In the genomic region with DNA sequence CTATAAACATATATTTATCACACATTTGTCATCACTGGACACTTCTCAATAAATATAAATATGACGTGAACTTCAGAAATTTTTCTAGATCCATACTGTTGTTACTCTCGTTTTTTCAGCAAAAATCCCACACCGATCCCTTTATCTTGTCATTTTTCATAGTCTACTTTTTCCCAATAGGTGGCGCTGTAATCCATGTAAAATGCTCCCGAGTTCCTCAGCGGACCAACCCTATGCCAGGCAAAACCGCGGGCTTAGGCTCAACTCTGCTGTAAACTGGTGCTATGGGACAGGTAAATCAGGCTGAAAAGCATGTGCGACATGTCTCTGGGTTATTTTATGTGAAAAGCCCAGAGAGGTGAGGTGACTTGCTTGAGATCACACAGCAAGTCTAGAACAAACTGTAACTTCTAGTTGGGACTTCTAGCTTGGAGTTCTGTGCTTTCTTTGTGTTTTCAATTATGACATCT, we compare ENCODE assay signal across 8 cellular contexts.
DNase-seq lines count a peak whose midpoint lies in the region; ATAC-seq and TF ChIP-seq lines count a peak whose summit lies in the region.

No MANE protein-coding gene starts in this region.

- H3K4me1 Mint-ChIP-seq in activated CD8-positive, alpha-beta T cell treated with anti-CD3 and anti-CD28 coated beads, Interleukin-2, amount 10 ng/mL, durations not matched to agents 7 days and 5 days (ENCODE audit: low read depth): no peaks in the 10 kb centered on the region

- no peaks in the 10 kb centered on the region for H3K9me3 Mint-ChIP-seq in activated CD8-positive, alpha-beta T cell treated with anti-CD3 and anti-CD28 coated beads, Interleukin-2, amount 10 ng/mL, durations not matched to agents 7 days and 5 days (ENCODE audit: insufficient read depth)

- ATAC-seq in HG03025 (IDR thresholded peaks at IDR 0.05; ENCODE audit: low FRiP score, unreplicated experiment): peak; percentile 77
- ATAC-seq in activated CD8-positive, alpha-beta T cell treated with anti-CD3 and anti-CD28 coated beads, Interleukin-2, amount 10 ng/mL, durations not matched to agents 7 days and 5 days: no peak
- ATAC-seq in GM19035 (IDR thresholded peaks at IDR 0.05; ENCODE audit: unreplicated experiment): no peak

- H3K4me3 ChIP-seq in GM12875 (ENCODE audit: low read depth, low read length): no peak overlapping the region
- no peak overlapping the region for H3K4me3 ChIP-seq in cardiac muscle cell

- no peaks in the 10 kb centered on the region for H3K9me3 ChIP-seq in cardiac muscle cell (ENCODE audit: low read depth)

- peaks cover 40% of the 10 kb centered on the region for H3K4me1 ChIP-seq in cardiac muscle cell (ENCODE audit: low read depth)

- CTCF ChIA-PET in activated CD8-positive, alpha-beta T cell treated with anti-CD3 and anti-CD28 coated beads, Interleukin-2, amount 10 ng/mL, durations not matched to agents 7 days and 5 days (lab: Charles Lee): interaction anchor here (1.0 to 1.2 kb wide), 3 partner anchors 175 to 467 kb away, joined by 3 to 4 read pairs (median 3); partner anchors contain the start of gene SCN3A

- H3K36me3 ChIP-seq in cardiac muscle cell: no peaks in the 10 kb centered on the region

- intact Hi-C loops in posterior cingulate gyrus (cut with DNase I): loop anchor here (5.0 to 10.0 kb wide), 2 partner anchors 107 to 180 kb away; partner anchors contain the start of gene COBLL1

- H3K27ac Mint-ChIP-seq in activated CD8-positive, alpha-beta T cell treated with anti-CD3 and anti-CD28 coated beads, Interleukin-2, amount 10 ng/mL, durations not matched to agents 7 days and 5 days: no peak overlapping the region

- TF ChIP-seq CTCF in GM12875 (IDR thresholded peaks at IDR 0.05; ENCODE audit: borderline replicate concordance, insufficient read depth, low read depth, low read length) (peak; percentile 54), cardiac muscle cell (IDR thresholded peaks at IDR 0.05; ENCODE audit: low read depth, low read length) (peak; percentile 68)

- POLR2A ChIA-PET in activated CD8-positive, alpha-beta T cell treated with anti-CD3 and anti-CD28 coated beads, Interleukin-2, amount 10 ng/mL, durations not matched to agents 7 days and 5 days (lab: Charles Lee): no interaction called here

- no peaks in the 10 kb centered on the region for H3K27me3 ChIP-seq in cardiac muscle cell

- peaks cover 2% of the 10 kb centered on the region for H3K27me3 Mint-ChIP-seq in activated CD8-positive, alpha-beta T cell treated with anti-CD3 and anti-CD28 coated beads, Interleukin-2, amount 10 ng/mL, durations not matched to agents 7 days and 5 days (ENCODE audit: low read depth)

- no peak overlapping the region for H3K4me3 Mint-ChIP-seq in activated CD8-positive, alpha-beta T cell treated with anti-CD3 and anti-CD28 coated beads, Interleukin-2, amount 10 ng/mL, durations not matched to agents 7 days and 5 days

- H3K27ac ChIP-seq in cardiac muscle cell: no peak overlapping the region

- no peaks in the 10 kb centered on the region for H3K36me3 Mint-ChIP-seq in activated CD8-positive, alpha-beta T cell treated with anti-CD3 and anti-CD28 coated beads, Interleukin-2, amount 10 ng/mL, durations not matched to agents 7 days and 5 days (ENCODE audit: low read depth)

- DNase-seq in AG08396 (ENCODE audit: low spot score) (peak; percentile 57), NCI-H2196 (lab: John Stamatoyannopoulos, UW; ENCODE audit: unreplicated experiment) (peak; percentile 92), cardiac muscle cell (ENCODE audit: low read depth in 1 of 2, low spot score in 1 of 2) (peak; percentile 72 to 83), posterior cingulate gyrus (peak in 8 of 10 donors; percentile 15 to 85 (median 30))
- DNase-seq in activated CD8-positive, alpha-beta T cell treated with anti-CD3 and anti-CD28 coated beads, Interleukin-2, amount 10 ng/mL, durations not matched to agents 7 days and 5 days: peak; percentile 31

Comparison
In these comparisons a context has a peak if more than half of its experiments do, and no peak if none do; other contexts are left out.
1. DNase-seq: peak in every context shown above with its lines; median percentile 92 in NCI-H2196; 78 in cardiac muscle cell; 57 in AG08396; 31 in activated CD8-positive, alpha-beta T cell treated with anti-CD3 and anti-CD28 coated beads, Interleukin-2, amount 10 ng/mL, durations not matched to agents 7 days and 5 days; 30 in posterior cingulate gyrus.